ENCODE assay signal across 1 cellular context in genomic region chr7:96998333-96998732, GRCh38.
A peak's percentile ranks its signal among the peaks of the same experiment; 100 is the strongest.
TF ChIP-seq lines count a peak whose summit lies in the region.

No MANE protein-coding gene starts in this region.

TF ChIP-seq in neural cell, 6 proteins besides CTCF, POLR2A, EP300 and RAD21:
- TF ChIP-seq REST (IDR thresholded peaks at IDR 0.05; ENCODE audit: borderline replicate concordance) (peak; percentile 48), MXI1 (conservative IDR thresholded peaks at IDR 0.05; ENCODE audit: poor library complexity, severe bottlenecking) (no peak), EZH2 (IDR thresholded peaks at IDR 0.05; ENCODE audit: borderline replicate concordance, insufficient read depth, low read length, poor library complexity, severe bottlenecking) (no peak), POLR2AphosphoS5 (IDR thresholded peaks at IDR 0.05) (no peak), TAF1 (IDR thresholded peaks at IDR 0.05; ENCODE audit: low read depth) (no peak), SMC3 (conservative IDR thresholded peaks at IDR 0.05; ENCODE audit: poor library complexity) (no peak)
